17 cellular contexts compared by ENCODE assay signal in genomic region chr2:162067596-162067995, GRCh38. TPM values are rescaled to one million over a fixed set of nuclear protein-coding genes. Genes with fewer than 3 reads are reported as not detected.
DNase-seq lines count a peak whose midpoint lies in the region; ATAC-seq and TF ChIP-seq lines count a peak whose summit lies in the region.
"Had no signal": no experiment of that assay in that cellular context is flagged by ENCODE, and none has a peak within 500 bp of the region (broad histone marks: within the 10 kb centered on the region; RNA-seq: fewer than 3 reads in every experiment).

No MANE protein-coding gene starts in this region.

- POLR2A ChIA-PET in CD8-positive, alpha-beta T cell (lab: Charles Lee) = interaction anchor here (1.9 kb wide), 1 partner anchor 12 kb away, joined by 4 read pairs; no protein-coding TSS in a partner anchor
- POLR2A ChIA-PET in T-cell (lab: Charles Lee) = no interaction called here
- POLR2A ChIA-PET in naive thymus-derived CD4-positive, alpha-beta T cell (lab: Charles Lee) = interaction anchor here (0.6 to 2.1 kb wide), 5 partner anchors 9 to 1592 kb away, joined by 3 to 14 read pairs (median 3); no protein-coding TSS in a partner anchor

- in situ Hi-C loops in G401 (cut with HindIII; ENCODE audit: low sequenced_read_pairs) = no loop called here

- intact Hi-C loops in CD8-positive, alpha-beta T cell (cut with DNase I, micrococcal nuclease) = no loop called here
- intact Hi-C loops in naive thymus-derived CD4-positive, alpha-beta T cell (cut with micrococcal nuclease) = no loop called here
- intact Hi-C loops in tibial artery (cut with DNase I; ENCODE audit: low total_unique reads) = no loop called here

- no peaks in the 10 kb centered on the region for H3K27me3 Mint-ChIP-seq in CD8-positive, alpha-beta T cell (ENCODE audit: low read depth)
- H3K27me3 Mint-ChIP-seq in T-cell = no peaks in the 10 kb centered on the region
- H3K27me3 Mint-ChIP-seq in naive thymus-derived CD4-positive, alpha-beta T cell = no peaks in the 10 kb centered on the region

- peaks cover 71% of the 10 kb centered on the region for H3K4me1 Mint-ChIP-seq in CD8-positive, alpha-beta T cell (ENCODE audit: low read depth)
- peaks cover 77 to 90% (median 84%) of the 10 kb centered on the region in 3 donors for H3K4me1 Mint-ChIP-seq in T-cell
- H3K4me1 Mint-ChIP-seq in naive thymus-derived CD4-positive, alpha-beta T cell = peaks cover 48 to 96% (median 88%) of the 10 kb centered on the region in 7 donors

- no peaks in the 10 kb centered on the region for H3K36me3 ChIP-seq in CD8-positive, alpha-beta T cell (ENCODE audit: insufficient read depth, low read length)
- no peaks in the 10 kb centered on the region for H3K36me3 ChIP-seq in naive thymus-derived CD4-positive, alpha-beta T cell (ENCODE audit: control insufficient read depth in 2 of 3, insufficient read depth in 3 of 3, low read length in 3 of 3)
- H3K36me3 ChIP-seq in tibial artery = no peaks in the 10 kb centered on the region
- H3K36me3 ChIP-seq: MG63, Peyer's patch had no signal

- H3K27me3 ChIP-seq in CD8-positive, alpha-beta T cell (ENCODE audit: insufficient read depth, low read length) = no peaks in the 10 kb centered on the region
- H3K27me3 ChIP-seq in naive thymus-derived CD4-positive, alpha-beta T cell (ENCODE audit: control insufficient read depth in 2 of 2, insufficient read depth in 2 of 2, low read length in 2 of 2) = no peaks in the 10 kb centered on the region
- H3K27me3 ChIP-seq in tibial artery = no peaks in the 10 kb centered on the region
- H3K27me3 ChIP-seq: MG63, Peyer's patch had no signal

- no peak for TF ChIP-seq CTCF in CD8-positive, alpha-beta T cell (IDR thresholded peaks at IDR 0.05)
- no peak for TF ChIP-seq CTCF in tibial artery (IDR thresholded peaks at IDR 0.05)

- H3K9me3 Mint-ChIP-seq in CD8-positive, alpha-beta T cell = no peaks in the 10 kb centered on the region
- H3K9me3 Mint-ChIP-seq in T-cell = no peaks in the 10 kb centered on the region
- H3K9me3 Mint-ChIP-seq in naive thymus-derived CD4-positive, alpha-beta T cell = no peaks in the 10 kb centered on the region

- CTCF ChIA-PET in CD8-positive, alpha-beta T cell (lab: Charles Lee) = no interaction called here
- CTCF ChIA-PET in T-cell (lab: Charles Lee) = interaction anchor here (0.6 to 1.5 kb wide), 4 partner anchors 10 to 63 kb away, joined by 3 read pairs; no protein-coding TSS in a partner anchor
- CTCF ChIA-PET in naive thymus-derived CD4-positive, alpha-beta T cell (lab: Charles Lee) = no interaction called here

- H3K27ac Mint-ChIP-seq in CD8-positive, alpha-beta T cell = peak overlapping the region; percentile 37
- peak overlapping the region; percentile 42 to 92 for H3K27ac Mint-ChIP-seq in T-cell
- peak overlapping the region in 8 of 9 donors; percentile 7 to 91 (median 24) for H3K27ac Mint-ChIP-seq in naive thymus-derived CD4-positive, alpha-beta T cell
- H3K27ac Mint-ChIP-seq: H9 had no signal

- peaks cover 11% of the 10 kb centered on the region for H3K36me3 Mint-ChIP-seq in CD8-positive, alpha-beta T cell
- peaks cover 32% of the 10 kb centered on the region for H3K36me3 Mint-ChIP-seq in T-cell
- peaks cover 3 to 79% (median 41%) of the 10 kb centered on the region in 5 donors for H3K36me3 Mint-ChIP-seq in naive thymus-derived CD4-positive, alpha-beta T cell

- H3K4me3 Mint-ChIP-seq in CD8-positive, alpha-beta T cell = no peak overlapping the region
- H3K4me3 Mint-ChIP-seq in T-cell = no peak overlapping the region
- peak overlapping the region in 1 of 10 donors; percentile 7 for H3K4me3 Mint-ChIP-seq in naive thymus-derived CD4-positive, alpha-beta T cell
- H3K4me3 Mint-ChIP-seq: H9 had no signal

- peaks cover 32% of the 10 kb centered on the region for H3K4me1 ChIP-seq in CD8-positive, alpha-beta T cell (ENCODE audit: insufficient read depth, low read length)
- peaks cover 16 to 34% of the 10 kb centered on the region in 2 donors for H3K4me1 ChIP-seq in naive thymus-derived CD4-positive, alpha-beta T cell (ENCODE audit: control insufficient read depth in 2 of 2, insufficient read depth in 2 of 2, low read length in 2 of 2)
- H3K4me1 ChIP-seq in tibial artery = no peaks in the 10 kb centered on the region

- no peak overlapping the region for H3K27ac ChIP-seq in CD8-positive, alpha-beta T cell (ENCODE audit: low read depth, low read length)
- no peak overlapping the region for H3K27ac ChIP-seq in naive thymus-derived CD4-positive, alpha-beta T cell (ENCODE audit: low read depth, low read length)
- H3K27ac ChIP-seq in tibial artery = no peak overlapping the region
- H3K27ac ChIP-seq: HL-60 had no signal

- H3K4me3 ChIP-seq in CD8-positive, alpha-beta T cell (ENCODE audit: low read depth, low read length) = no peak overlapping the region
- H3K4me3 ChIP-seq in naive thymus-derived CD4-positive, alpha-beta T cell (ENCODE audit: low read length) = no peak overlapping the region
- H3K4me3 ChIP-seq in tibial artery = no peak overlapping the region
- H3K4me3 ChIP-seq: MG63, Peyer's patch had no signal

- DNase-seq in CD8-positive, alpha-beta T cell = no peak
- DNase-seq in T-cell (no peak), NCI-H2107 (lab: John Stamatoyannopoulos, UW) (no peak), G401 (ENCODE audit: low spot score) (no peak), tibial artery (no peak)
- DNase-seq in naive thymus-derived CD4-positive, alpha-beta T cell = no peak
- DNase-seq: DMS 273 treated with DMSO at 0.1 percent for 48 hours, H9, KG1, MG63, NCI-H1105 treated with DMSO at 0.1 percent for 48 hours, NCI-H187, NCI-H446, NCI-H82, Peyer's patch had no signal

- H3K9me3 ChIP-seq in CD8-positive, alpha-beta T cell (ENCODE audit: low read length) = no peaks in the 10 kb centered on the region
- no peaks in the 10 kb centered on the region for H3K9me3 ChIP-seq in naive thymus-derived CD4-positive, alpha-beta T cell (ENCODE audit: control insufficient read depth in 2 of 3, low read length in 3 of 3)
- H3K9me3 ChIP-seq in tibial artery = no peaks in the 10 kb centered on the region
- H3K9me3 ChIP-seq: MG63, Peyer's patch had no signal

- no peak for ATAC-seq in CD8-positive, alpha-beta T cell
- peak; percentile 20 for ATAC-seq in HG02981 (IDR thresholded peaks at IDR 0.05; ENCODE audit: unreplicated experiment)
- ATAC-seq in T-cell (replicated peaks in 1 of 4) = no peak
- no peak for ATAC-seq in naive thymus-derived CD4-positive, alpha-beta T cell

RNA-seq across cellular contexts. Expression of gene DPP4, which starts 6.4 kb away (rescaled TPM):
- total RNA-seq in CD8-positive, alpha-beta T cell = 10 to 100 TPM; 13.5 to 15.4 TPM
- total RNA-seq in T-cell = 10 to 100 TPM; 30.1 to 47.7 (median 37.9) TPM
- total RNA-seq in naive thymus-derived CD4-positive, alpha-beta T cell = 100 to 1,000 TPM in 1 of 5 experiments, 10 to 100 TPM in 4; 35.7 to 188 (median 41.6) TPM
- 10 to 100 TPM; 77.4 to 88.9 TPM for polyA plus RNA-seq in naive thymus-derived CD4-positive, alpha-beta T cell
- not detected in 2 replicates for total RNA-seq in G401 (2014; rRNA removed; shearing (Covaris generic))

Comparison
In these comparisons a context has a peak if more than half of its experiments do, and no peak if none do; other contexts are left out.
1. RNA of gene DPP4, which starts 6.4 kb away (total RNA-seq): 35.7 to 188 TPM in naive thymus-derived CD4-positive, alpha-beta T cell, 30.1 to 47.7 TPM in T-cell and 13.5 to 15.4 TPM in CD8-positive, alpha-beta T cell; not detected in G401; every median in the first group is over 10 times any median in the second.
2. CTCF ChIA-PET loops: an anchor here in T-cell (0.6 to 1.5 kb wide); none called in CD8-positive, alpha-beta T cell and naive thymus-derived CD4-positive, alpha-beta T cell.
3. POLR2A ChIA-PET loops: an anchor here in CD8-positive, alpha-beta T cell (1.9 kb wide) and naive thymus-derived CD4-positive, alpha-beta T cell (0.6 to 2.1 kb wide); none called in T-cell.
4. Peak in every context shown above with its lines, with median percentiles within 50 percentile points of each other: H3K27ac Mint-ChIP-seq.